22 cellular contexts compared by ENCODE assay signal in the genomic region with DNA sequence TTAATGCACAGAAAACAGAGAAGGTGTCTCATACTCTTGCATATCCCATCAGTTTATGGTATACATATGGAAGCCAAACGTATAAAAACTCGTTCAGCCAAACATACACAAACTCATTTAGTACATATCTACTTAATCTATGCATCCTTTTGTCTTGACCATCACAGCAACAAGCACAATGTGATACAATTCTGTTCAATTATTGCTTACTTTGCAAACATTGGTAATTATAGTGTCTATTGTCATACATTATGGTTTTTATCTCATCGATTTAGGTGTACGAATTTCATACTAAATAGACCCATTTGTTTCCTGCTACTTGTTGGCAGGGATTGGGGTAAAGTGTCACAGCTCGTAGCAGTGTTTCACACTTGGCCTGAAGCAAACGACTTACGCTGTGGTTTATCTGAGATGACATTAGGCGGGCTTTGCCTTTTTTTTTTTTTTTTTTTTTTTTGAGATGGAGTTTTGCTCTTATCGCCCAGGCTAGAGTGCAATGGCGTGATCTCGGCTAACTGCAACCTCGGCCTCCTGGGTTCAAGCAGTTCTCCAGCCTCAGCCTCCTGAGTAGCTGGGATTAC.
"Had no signal": no experiment of that assay in that cellular context is flagged by ENCODE, and none has a peak within 500 bp of the region (broad histone marks: within the 10 kb centered on the region; RNA-seq: fewer than 3 reads in every experiment).

No MANE protein-coding gene starts in this region.

- H3K4me3 Mint-ChIP-seq: activated CD4-positive, alpha-beta memory T cell treated with anti-CD3 and anti-CD28 coated beads for 36 hours; activated CD4-positive, alpha-beta T cell treated with anti-CD3 and anti-CD28 coated beads, Interleukin-2, amount 10 ng/mL, durations not matched to agents 7 days and 5 days; activated T-cell treated with anti-CD3 and anti-CD28 coated beads, Interleukin-2, amount 50 U/mL, for 4 hours; T-helper 17 cell; WTC11 had no signal

- DNase-seq: activated CD4-positive, alpha-beta T cell treated with anti-CD3 and anti-CD28 coated beads, Interleukin-2, amount 10 ng/mL, durations not matched to agents 7 days and 5 days; activated CD4-positive, CD25-positive, alpha-beta regulatory T cell treated with anti-CD3 and anti-CD28 coated beads, Interleukin-2, amount 50 U/mL, for 72 hours; activated CD8-positive, alpha-beta memory T cell treated with anti-CD3 and anti-CD28 coated beads for 24 hours; activated gamma-delta T cell treated with Interleukin-2 at 50 U/mL for 16 hours; activated T-cell treated with anti-CD3 and anti-CD28 coated beads, Interleukin-2, amount 50 U/mL, for 4 hours; amygdala; NCI-H1092; NCI-H1417 treated with DMSO at 0.1 percent for 48 hours; NCI-H187; NCI-H2081; NCI-H446; NCI-H524; NCI-H82; SIG-M5; T-helper 17 cell; T-helper 9 cell had no signal

- FAIRE-seq: astrocyte had no signal

- H3K9me3 Mint-ChIP-seq: activated CD4-positive, alpha-beta memory T cell treated with anti-CD3 and anti-CD28 coated beads for 36 hours; activated T-cell treated with anti-CD3 and anti-CD28 coated beads, Interleukin-2, amount 50 U/mL, for 4 hours had no signal

- H3K4me3 ChIP-seq: cardiac muscle cell had no signal

- H3K4me1 Mint-ChIP-seq: T-helper 17 cell had no signal

- H3K36me3 Mint-ChIP-seq: brain had no signal

- H3K27ac ChIP-seq: cardiac muscle cell, KMS-11 had no signal

- H3K36me3 ChIP-seq: cardiac muscle cell had no signal

- ATAC-seq: T-helper 17 cell, WTC11 had no signal

- H3K27ac Mint-ChIP-seq: activated CD4-positive, alpha-beta T cell treated with anti-CD3 and anti-CD28 coated beads, Interleukin-2, amount 10 ng/mL, durations not matched to agents 7 days and 5 days; T-helper 17 cell; WTC11 had no signal

- H3K27me3 Mint-ChIP-seq: activated CD4-positive, alpha-beta memory T cell treated with anti-CD3 and anti-CD28 coated beads for 36 hours; activated CD4-positive, alpha-beta T cell treated with anti-CD3 and anti-CD28 coated beads, Interleukin-2, amount 10 ng/mL, durations not matched to agents 7 days and 5 days had no signal

- H3K9ac ChIP-seq: KMS-11 had no signal
